In genomic region chr15:37142371-37142770, GRCh38 we compare ENCODE assay signal across 31 cellular contexts. TPM values are rescaled to one million over a fixed set of nuclear protein-coding genes. Genes with fewer than 3 reads are reported as not detected.
"Had no signal": no experiment of that assay in that cellular context is flagged by ENCODE, and none has a peak within 500 bp of the region (broad histone marks: within the 10 kb centered on the region; RNA-seq: fewer than 3 reads in every experiment).

No MANE protein-coding gene starts in this region.

- H3K36me3 Mint-ChIP-seq: activated CD8-positive, alpha-beta memory T cell treated with anti-CD3 and anti-CD28 coated beads, Interleukin-2, amount 10 ng/mL, durations not matched to agents 7 days and 5 days; brain; naive B cell had no signal

- H3K27ac ChIP-seq: dorsolateral prefrontal cortex, esophagus squamous epithelium, gastroesophageal sphincter, heart right ventricle, lower lobe of right lung, sigmoid colon, thoracic aorta, upper lobe of right lung had no signal

- H3K27ac Mint-ChIP-seq: activated CD4-positive, alpha-beta T cell treated with anti-CD3 and anti-CD28 coated beads, Interleukin-2, amount 10 ng/mL, durations not matched to agents 7 days and 5 days; activated CD8-positive, alpha-beta memory T cell treated with anti-CD3 and anti-CD28 coated beads, Interleukin-2, amount 10 ng/mL, durations not matched to agents 7 days and 5 days; activated CD8-positive, alpha-beta T cell treated with anti-CD3 and anti-CD28 coated beads for 36 hours; activated naive CD8-positive, alpha-beta T cell treated with anti-CD3 and anti-CD28 coated beads, Interleukin-2, amount 50 U/mL, for 24 hours; activated T-helper 1 cell treated with anti-CD3 and anti-CD28 coated beads, Interleukin-12 subunit alpha, Interleukin-12 subunit beta, Interleukin-2, Interleukin-4 antibody, amounts not matched to agents 30 ng/mL and 10 ng/mL and 1 ng/mL, durations not matched to agents 14 hours and 24 hours and 36 hours; brain; effector memory CD8-positive, alpha-beta T cell; naive B cell; T-helper 17 cell had no signal

- H3K27me3 ChIP-seq: esophagus squamous epithelium, gastroesophageal sphincter, sigmoid colon had no signal

- ATAC-seq: activated CD8-positive, alpha-beta memory T cell treated with anti-CD3 and anti-CD28 coated beads, Interleukin-2, amount 10 ng/mL, durations not matched to agents 7 days and 5 days; activated CD8-positive, alpha-beta T cell treated with anti-CD3 and anti-CD28 coated beads for 36 hours; activated naive CD8-positive, alpha-beta T cell treated with anti-CD3 and anti-CD28 coated beads, Interleukin-2, amount 50 U/mL, for 24 hours; effector memory CD8-positive, alpha-beta T cell; gastroesophageal sphincter; heart right ventricle; left lobe of liver; lower lobe of right lung; T-helper 17 cell; upper lobe of right lung had no signal

- H3K4me1 Mint-ChIP-seq: activated CD4-positive, alpha-beta T cell treated with anti-CD3 and anti-CD28 coated beads, Interleukin-2, amount 10 ng/mL, durations not matched to agents 7 days and 5 days; activated CD8-positive, alpha-beta memory T cell treated with anti-CD3 and anti-CD28 coated beads, Interleukin-2, amount 10 ng/mL, durations not matched to agents 7 days and 5 days; activated naive CD8-positive, alpha-beta T cell treated with anti-CD3 and anti-CD28 coated beads, Interleukin-2, amount 50 U/mL, for 24 hours; brain; central memory CD8-positive, alpha-beta T cell; naive B cell; neural crest cell; T-helper 17 cell had no signal

- DNase-seq: activated CD4-positive, alpha-beta T cell treated with anti-CD3 and anti-CD28 coated beads, Interleukin-2, amount 10 ng/mL, durations not matched to agents 7 days and 5 days; activated CD8-positive, alpha-beta memory T cell treated with anti-CD3 and anti-CD28 coated beads, Interleukin-2, amount 10 ng/mL, durations not matched to agents 7 days and 5 days; activated CD8-positive, alpha-beta T cell treated with anti-CD3 and anti-CD28 coated beads for 36 hours; activated gamma-delta T cell; activated naive CD4-positive, alpha-beta T cell treated with anti-CD3 and anti-CD28 coated beads, Interleukin-2, amount 50 U/mL, for 16 hours; activated naive CD8-positive, alpha-beta T cell treated with anti-CD3 and anti-CD28 coated beads, Interleukin-2, amount 50 U/mL, for 24 hours; activated T-cell treated with anti-CD3 and anti-CD28 coated beads for 4 hours; aorta; dorsolateral prefrontal cortex; effector memory CD8-positive, alpha-beta T cell; esophagus squamous epithelium; heart right ventricle; islet precursor cell; lower lobe of right lung; naive B cell; occipital lobe; sigmoid colon; stimulated activated CD4-positive, alpha-beta T cell treated with anti-CD3 and anti-CD28 coated beads, Interleukin-15, amount 100 ng/mL, for 24 hours; stimulated activated CD8-positive, alpha-beta memory T cell treated with anti-CD3 and anti-CD28 coated beads, Interleukin-4, amount 100 ng/mL, for 48 hours; stimulated activated naive CD4-positive, alpha-beta T cell; SW 1271; T-helper 17 cell; upper lobe of right lung had no signal

- H3K9me3 Mint-ChIP-seq: activated CD4-positive, alpha-beta T cell treated with anti-CD3 and anti-CD28 coated beads, Interleukin-2, amount 10 ng/mL, durations not matched to agents 7 days and 5 days; activated CD8-positive, alpha-beta T cell treated with anti-CD3 and anti-CD28 coated beads for 36 hours; activated naive CD8-positive, alpha-beta T cell treated with anti-CD3 and anti-CD28 coated beads, Interleukin-2, amount 50 U/mL, for 24 hours; activated T-helper 1 cell treated with anti-CD3 and anti-CD28 coated beads, Interleukin-12 subunit alpha, Interleukin-12 subunit beta, Interleukin-2, Interleukin-4 antibody, amounts not matched to agents 30 ng/mL and 10 ng/mL and 1 ng/mL, durations not matched to agents 14 hours and 24 hours and 36 hours; brain; central memory CD8-positive, alpha-beta T cell; effector memory CD8-positive, alpha-beta T cell; neural crest cell had no signal

- H3K27me3 Mint-ChIP-seq: activated CD8-positive, alpha-beta memory T cell treated with anti-CD3 and anti-CD28 coated beads, Interleukin-2, amount 10 ng/mL, durations not matched to agents 7 days and 5 days; brain; central memory CD8-positive, alpha-beta T cell; effector memory CD8-positive, alpha-beta T cell; naive B cell had no signal

- H3K36me3 ChIP-seq: esophagus squamous epithelium, gastroesophageal sphincter, heart right ventricle, lower lobe of right lung, sigmoid colon, thoracic aorta, upper lobe of right lung had no signal

- H3K4me3 Mint-ChIP-seq: activated CD4-positive, alpha-beta T cell treated with anti-CD3 and anti-CD28 coated beads, Interleukin-2, amount 10 ng/mL, durations not matched to agents 7 days and 5 days; activated CD8-positive, alpha-beta memory T cell treated with anti-CD3 and anti-CD28 coated beads, Interleukin-2, amount 10 ng/mL, durations not matched to agents 7 days and 5 days; activated CD8-positive, alpha-beta T cell treated with anti-CD3 and anti-CD28 coated beads for 36 hours; activated naive CD8-positive, alpha-beta T cell treated with anti-CD3 and anti-CD28 coated beads, Interleukin-2, amount 50 U/mL, for 24 hours; activated T-helper 1 cell treated with anti-CD3 and anti-CD28 coated beads, Interleukin-12 subunit alpha, Interleukin-12 subunit beta, Interleukin-2, Interleukin-4 antibody, amounts not matched to agents 30 ng/mL and 10 ng/mL and 1 ng/mL, durations not matched to agents 14 hours and 24 hours and 36 hours; brain; central memory CD8-positive, alpha-beta T cell; effector memory CD8-positive, alpha-beta T cell; naive B cell; neural crest cell; T-helper 17 cell had no signal

- H3K4me3 ChIP-seq: dorsolateral prefrontal cortex, esophagus squamous epithelium, gastroesophageal sphincter, heart right ventricle, lower lobe of right lung, sigmoid colon, smooth muscle cell, thoracic aorta, upper lobe of right lung had no signal

RNA-seq across cellular contexts. Expression of gene MEIS2, which starts 42.0 kb away (rescaled TPM):
- total RNA-seq: activated CD4-positive, alpha-beta T cell treated with anti-CD3 and anti-CD28 coated beads, Interleukin-2, amount 10 ng/mL, durations not matched to agents 7 days and 5 days; activated T-helper 1 cell treated with anti-CD3 and anti-CD28 coated beads, Interleukin-12 subunit alpha, Interleukin-12 subunit beta, Interleukin-2, Interleukin-4 antibody, amounts not matched to agents 30 ng/mL and 10 ng/mL and 1 ng/mL, durations not matched to agents 14 hours and 24 hours and 36 hours; T-helper 17 cell had no signal
